Comparison of ENCODE assay signal across 17 cellular contexts in the genomic region with DNA sequence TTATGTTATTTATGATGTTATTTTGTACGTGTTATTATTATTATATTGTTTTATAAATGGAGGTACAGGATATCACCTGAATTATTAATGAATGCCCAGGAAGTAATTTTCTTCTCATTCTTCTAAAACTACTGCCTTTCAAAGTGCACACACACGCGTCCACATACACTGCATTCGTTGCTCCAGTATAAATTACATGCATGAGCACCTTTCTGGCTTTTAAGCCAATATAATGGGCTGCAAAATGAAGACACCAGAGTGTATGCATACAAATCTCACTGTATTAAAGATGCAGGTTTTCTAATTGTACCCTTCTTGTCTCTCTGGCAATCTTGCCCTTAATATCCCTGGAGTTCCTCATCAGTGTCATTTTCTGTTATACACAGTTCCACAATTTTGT. TPM values are rescaled to one million over a fixed set of nuclear protein-coding genes. Genes with fewer than 3 reads are reported as not detected.
A peak's percentile ranks its signal among the peaks of the same experiment; 100 is the strongest.
DNase-seq lines count a peak whose midpoint lies in the region; TF ChIP-seq lines count a peak whose summit lies in the region.
"Had no signal": no experiment of that assay in that cellular context is flagged by ENCODE, and none has a peak within 500 bp of the region (broad histone marks: within the 10 kb centered on the region; RNA-seq: fewer than 3 reads in every experiment).

No MANE protein-coding gene starts in this region.

- POLR2A ChIA-PET in A673 (lab: Charles Lee; ENCODE audit: low non-redundant PET) = no interaction called here
- POLR2A ChIA-PET in CD8-positive, alpha-beta memory T cell (lab: Charles Lee) = no interaction called here

- whole genome bisulfite sequencing in esophagus muscularis mucosa = 81% methylated on average over 4 of the region's 4 CpGs

- H3K9me3 Mint-ChIP-seq in CD8-positive, alpha-beta memory T cell = peaks cover 0 to 3% (median 0%) of the 10 kb centered on the region in 5 donors
- H3K9me3 Mint-ChIP-seq: CD4-positive, alpha-beta T cell; IgD-negative memory B cell had no signal

- DNase-seq in A673 (ENCODE audit: low spot score) (no peak), RKO (ENCODE audit: low spot score) (peak; percentile 54), esophagus muscularis mucosa (ENCODE audit: extremely low spot score) (no peak), HuH-7 (ENCODE audit: low spot score) (no peak), H7 (no peak)
- no peak for DNase-seq in CD8-positive, alpha-beta memory T cell
- DNase-seq: 8988T; ACHN; CD4-positive, alpha-beta T cell; DMS153; DMS79; GDM1; GOT3; H9 had no signal

- intact Hi-C loops in A673 (cut with micrococcal nuclease; ENCODE audit: unreplicated experiment) = no loop called here
- intact Hi-C loops in esophagus muscularis mucosa (cut with DNase I) = no loop called here

- TF ChIP-seq EP300 in esophagus muscularis mucosa (IDR thresholded peaks at IDR 0.05) = no peak

- H3K36me3 Mint-ChIP-seq in CD8-positive, alpha-beta memory T cell = no peaks in the 10 kb centered on the region

- H3K4me1 Mint-ChIP-seq in CD8-positive, alpha-beta memory T cell = no peaks in the 10 kb centered on the region

- H3K9ac ChIP-seq in rectal smooth muscle tissue (ENCODE audit: low read length) = no peak overlapping the region

- peaks cover 31% of the 10 kb centered on the region for H3K4me1 ChIP-seq in A673 (ENCODE audit: insufficient read depth, low read length, poor library complexity, severe bottlenecking)
- peaks cover 0 to 40% (median 29%) of the 10 kb centered on the region in 4 donors for H3K4me1 ChIP-seq in esophagus muscularis mucosa
- H3K4me1 ChIP-seq in rectal smooth muscle tissue (ENCODE audit: control insufficient read depth, insufficient read depth, low read length) = peaks cover 5% of the 10 kb centered on the region
- H3K4me1 ChIP-seq in CD8-positive, alpha-beta memory T cell (ENCODE audit: insufficient read depth, low read length) = no peaks in the 10 kb centered on the region

- no peak for TF ChIP-seq POLR2A in esophagus muscularis mucosa (IDR thresholded peaks at IDR 0.05; ENCODE audit: low read depth)

- no peak overlapping the region for H3K4me3 ChIP-seq in A673 (ENCODE audit: low read depth, low read length, poor library complexity, severe bottlenecking)
- no peak overlapping the region for H3K4me3 ChIP-seq in esophagus muscularis mucosa
- no peak overlapping the region for H3K4me3 ChIP-seq in rectal smooth muscle tissue (ENCODE audit: low read length)
- H3K4me3 ChIP-seq in CD8-positive, alpha-beta memory T cell (ENCODE audit: low read length) = no peak overlapping the region
- no peak overlapping the region for H3K4me3 ChIP-seq in H7 (ENCODE audit: insufficient read depth, low read depth, low read length)

- TF ChIP-seq CTCF in A673 (conservative IDR thresholded peaks at IDR 0.05; ENCODE audit: low read depth, low read length) (no peak), esophagus muscularis mucosa (IDR thresholded peaks at IDR 0.05) (no peak)

- no peaks in the 10 kb centered on the region for H3K27me3 ChIP-seq in A673 (replicated peaks; ENCODE audit: insufficient read depth, low read depth, low read length, poor library complexity)
- no peaks in the 10 kb centered on the region for H3K27me3 ChIP-seq in esophagus muscularis mucosa
- no peaks in the 10 kb centered on the region for H3K27me3 ChIP-seq in rectal smooth muscle tissue (ENCODE audit: control insufficient read depth, insufficient read depth, low read length)
- no peaks in the 10 kb centered on the region for H3K27me3 ChIP-seq in CD8-positive, alpha-beta memory T cell (ENCODE audit: insufficient read depth, low read length, poor library complexity, severe bottlenecking)
- H3K27me3 ChIP-seq in H7 (ENCODE audit: control insufficient read depth, insufficient read depth, low read length) = no peaks in the 10 kb centered on the region

- peaks cover 26% of the 10 kb centered on the region for H3K36me3 ChIP-seq in A673 (ENCODE audit: insufficient read depth, low read length, poor library complexity, severe bottlenecking)
- peaks cover 0 to 23% (median 3%) of the 10 kb centered on the region in 4 donors for H3K36me3 ChIP-seq in esophagus muscularis mucosa
- peaks cover 6% of the 10 kb centered on the region for H3K36me3 ChIP-seq in rectal smooth muscle tissue (ENCODE audit: control insufficient read depth, insufficient read depth, low read length)
- H3K36me3 ChIP-seq in CD8-positive, alpha-beta memory T cell (ENCODE audit: insufficient read depth, low read length) = no peaks in the 10 kb centered on the region
- H3K36me3 ChIP-seq in H7 (replicated peaks; ENCODE audit: control insufficient read depth, insufficient read depth, low read length) = no peaks in the 10 kb centered on the region

- BruUV-seq in A673 (replicated peaks; lab: Mats Ljungman, UMichigan) = TSS peak; percentile 15

- H3K9me3 ChIP-seq in A673 (ENCODE audit: low read depth, low read length, poor library complexity, severe bottlenecking) (no peaks in the 10 kb centered on the region), esophagus muscularis mucosa (no peaks in the 10 kb centered on the region)
- H3K9me3 ChIP-seq in CD8-positive, alpha-beta memory T cell (ENCODE audit: low read length) = no peaks in the 10 kb centered on the region

- peaks cover 8 to 20% of the 10 kb centered on the region in 2 donors for H3K27me3 Mint-ChIP-seq in CD8-positive, alpha-beta memory T cell

- no peak overlapping the region for H3K27ac Mint-ChIP-seq in CD8-positive, alpha-beta memory T cell
- H3K27ac Mint-ChIP-seq: CD4-positive, alpha-beta T cell; H9; IgD-negative memory B cell had no signal

- H3K27ac ChIP-seq in A673 (ENCODE audit: low read depth, low read length, poor library complexity, severe bottlenecking) (no peak overlapping the region), esophagus muscularis mucosa (replicated peaks in 1 of 4) (peak overlapping the region in 3 of 4 donors; percentile 24 to 46 (median 29)), rectal smooth muscle tissue (ENCODE audit: low read depth, low read length) (peak overlapping the region; percentile 3)
- no peak overlapping the region for H3K27ac ChIP-seq in CD8-positive, alpha-beta memory T cell (ENCODE audit: low read depth, low read length)
- H3K27ac ChIP-seq: C4-2B had no signal

- H3K4me3 Mint-ChIP-seq in CD8-positive, alpha-beta memory T cell = no peak overlapping the region
- H3K4me3 Mint-ChIP-seq: CD4-positive, alpha-beta T cell; H9; IgD-negative memory B cell had no signal

- CTCF ChIA-PET in A673 (lab: Charles Lee) = no interaction called here
- CTCF ChIA-PET in CD8-positive, alpha-beta memory T cell (lab: Charles Lee) = no interaction called here

RNA-seq across cellular contexts. Expression of gene RGS4, which starts 6.9 kb away (rescaled TPM):
- 23.8 and 24.2 TPM in 2 replicates for total RNA-seq in A673 (2021)
- total RNA-seq in esophagus muscularis mucosa = 10 to 100 TPM; 15.8 to 39.9 (median 24.0) TPM
- not detected for total RNA-seq in CD8-positive, alpha-beta memory T cell
- polyA plus RNA-seq in CD8-positive, alpha-beta memory T cell = not detected
- 0.26 and 1.0 TPM in 2 replicates for total RNA-seq in H7 (2014; rRNA removed; shearing (Covaris generic))
- total RNA-seq: CD4-positive, alpha-beta T cell; H9 had no signal
- polyA plus RNA-seq: IgD-negative memory B cell had no signal

Comparison
In these comparisons a context has a peak if more than half of its experiments do, and no peak if none do; other contexts are left out.
1. H3K27ac ChIP-seq: peak in esophagus muscularis mucosa (3 of 4) and rectal smooth muscle tissue (single experiment); none in A673 (single experiment) and CD8-positive, alpha-beta memory T cell (single experiment).